ENCODE assay signal across 8 cellular contexts in genomic region chr11:17384002-17384511, GRCh38. TPM values are rescaled to one million over a fixed set of nuclear protein-coding genes. Genes with fewer than 3 reads are reported as not detected.
DNase-seq lines count a peak whose midpoint lies in the region; ATAC-seq lines count a peak whose summit lies in the region.

No MANE protein-coding gene starts in this region.

- no peak overlapping the region for H3K4me3 ChIP-seq in skeletal muscle cell (ENCODE audit: low read depth, low read length)

- ATAC-seq in GM21576 (IDR thresholded peaks at IDR 0.05; ENCODE audit: unreplicated experiment) = peak; percentile 45
- peak; percentile 72 for ATAC-seq in T-helper 17 cell
- ATAC-seq in GM18520 (IDR thresholded peaks at IDR 0.05; ENCODE audit: unreplicated experiment) = no peak

- H3K9me3 ChIP-seq in T-helper 17 cell (ENCODE audit: control insufficient read depth, low read length, poor library complexity, severe bottlenecking) = no peaks in the 10 kb centered on the region

- no peaks in the 10 kb centered on the region for H3K36me3 Mint-ChIP-seq in T-helper 17 cell (ENCODE audit: low read depth)

- no peak overlapping the region for H3K27ac Mint-ChIP-seq in T-helper 17 cell

- DNase-seq in COLO668 (lab: John Stamatoyannopoulos, UW; ENCODE audit: unreplicated experiment) (peak; percentile 90), NCI-H1417 (lab: John Stamatoyannopoulos, UW) (peak; percentile 68 to 94 (median 93)), T-helper 17 cell (peak; percentile 62 to 74 (median 71)), amygdala (lab: John Stamatoyannopoulos, UW) (peak in 52 of 56 donors; percentile 19 to 90 (median 57)), hepatic stellate cell (ENCODE audit: low spot score) (peak; percentile 64), skeletal muscle cell (ENCODE audit: low read depth) (peak; percentile 40)

- H3K4me3 Mint-ChIP-seq in T-helper 17 cell = no peak overlapping the region

- no peaks in the 10 kb centered on the region for H3K27me3 Mint-ChIP-seq in T-helper 17 cell

- peaks cover 7% of the 10 kb centered on the region for H3K4me1 Mint-ChIP-seq in T-helper 17 cell

RNA-seq across cellular contexts. Expression of gene KCNJ11, which starts 4.4 kb away (rescaled TPM):
- under 1 TPM; 0.26 to 0.70 TPM for total RNA-seq in T-helper 17 cell

RNA-seq across cellular contexts. Expression of gene NCR3LG1, which starts 32.5 kb away (rescaled TPM):
- 1 to 10 TPM; 3.1 to 4.1 TPM for total RNA-seq in T-helper 17 cell

Comparison
In these comparisons a context has a peak if more than half of its experiments do, and no peak if none do; other contexts are left out.
1. DNase-seq: peak in every context shown above with its lines; median percentile 93 in NCI-H1417; 90 in COLO668; 71 in T-helper 17 cell; 64 in hepatic stellate cell; 57 in amygdala; 40 in skeletal muscle cell.